In the genomic region with DNA sequence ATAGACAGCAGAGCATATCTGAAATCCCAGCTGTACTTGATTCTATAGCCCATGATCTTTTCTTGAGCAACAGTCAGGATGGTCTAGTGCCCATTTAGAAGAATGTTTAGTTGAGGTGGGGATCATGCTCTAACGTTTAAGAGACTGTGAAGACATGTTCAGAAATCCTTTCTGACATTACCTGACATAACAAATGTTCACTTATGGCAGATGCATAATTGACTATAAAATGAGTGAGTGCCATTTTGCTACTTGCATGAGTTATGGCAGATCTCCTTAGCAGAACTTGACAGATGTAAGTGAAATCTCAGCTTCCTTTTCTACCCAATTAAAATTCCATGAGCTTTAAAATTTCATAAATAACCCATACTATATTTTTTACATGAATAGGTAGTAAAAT, we compare ENCODE assay signal across 33 cellular contexts.
"Had no signal": no experiment of that assay in that cellular context is flagged by ENCODE, and none has a peak within 500 bp of the region (broad histone marks: within the 10 kb centered on the region; RNA-seq: fewer than 3 reads in every experiment).

No MANE protein-coding gene starts in this region.

- H3K36me3 ChIP-seq: MG63 had no signal

- H3K9me3 ChIP-seq: MG63 had no signal

- DNase-seq: Karpas-422, Kasumi-1, MG63, MM.1S, MV-4-11, NCI-H1048, NCI-H1092, NCI-H1105, NCI-H1105 treated with DMSO at 0.1 percent for 48 hours, NCI-H1417, NCI-H1417 treated with DMSO at 0.1 percent for 48 hours, NCI-H1436, NCI-H1436 treated with DMSO at 0.1 percent for 48 hours, NCI-H146, NCI-H1694, NCI-H1694 treated with DMSO at 0.1 percent for 48 hours, NCI-H187, NCI-H187 treated with DMSO at 0.1 percent for 48 hours, NCI-H1930, NCI-H2029, NCI-H2029 treated with DMSO at 0.1 percent for 48 hours, NCI-H2081 treated with DMSO at 0.1 percent for 48 hours, NCI-H2107, NCI-H2171, NCI-H2171 treated with DMSO at 0.1 percent for 48 hours, NCI-H2227 treated with DMSO at 0.1 percent for 48 hours, NCI-H226, NCI-H345, NCI-H446, NCI-H446 treated with DMSO at 0.1 percent for 48 hours, NCI-H510A, NCI-H510A treated with DMSO at 0.1 percent for 48 hours, NCI-H524 treated with DMSO at 0.1 percent for 48 hours had no signal

- H3K27me3 ChIP-seq: MG63 had no signal

- H3K4me3 ChIP-seq: MG63 had no signal
